Comparison of ENCODE assay signal across 9 cellular contexts in the genomic region with DNA sequence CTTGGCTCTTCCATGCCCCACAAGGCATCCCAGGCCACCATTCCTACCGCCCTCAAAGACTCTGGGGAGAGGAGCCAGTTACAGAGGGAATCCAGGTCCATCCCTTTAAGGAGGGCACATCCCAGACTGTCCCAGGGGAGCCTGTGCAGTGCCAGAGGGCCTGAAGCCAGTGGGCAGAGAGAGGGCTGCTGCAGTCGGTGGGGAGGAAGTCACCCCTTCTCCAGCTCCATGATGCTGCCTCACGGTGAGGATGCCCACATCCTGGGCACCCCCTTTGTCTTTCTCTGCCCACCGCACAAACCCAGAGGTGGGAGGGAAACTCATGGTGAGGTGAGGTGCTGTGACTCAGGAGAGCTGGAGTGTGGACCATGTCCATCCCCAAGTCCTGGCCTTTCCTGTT. TPM values are rescaled to one million over a fixed set of nuclear protein-coding genes. Genes with fewer than 3 reads are reported as not detected.
DNase-seq lines count a peak whose midpoint lies in the region; ATAC-seq, FAIRE-seq and TF ChIP-seq lines count a peak whose summit lies in the region.
"Had no signal": no experiment of that assay in that cellular context is flagged by ENCODE, and none has a peak within 500 bp of the region (broad histone marks: within the 10 kb centered on the region; RNA-seq: fewer than 3 reads in every experiment).

No MANE protein-coding gene starts in this region.

- no peaks in the 10 kb centered on the region for H3K9me3 ChIP-seq in K562 (replicated peaks; ENCODE audit: control insufficient read depth, insufficient read depth, low read depth, low read length)

- no peak for TF ChIP-seq EP300 in K562 (IDR thresholded peaks at IDR 0.05; ENCODE audit: low read length)

- no peak overlapping the region for H3K4me3 ChIP-seq in K562

- H3K9me3 Mint-ChIP-seq in progenitor cell of endocrine pancreas (ENCODE audit: low read depth) = no peaks in the 10 kb centered on the region
- no peaks in the 10 kb centered on the region for H3K9me3 Mint-ChIP-seq in WTC11

- in situ Hi-C loops in K562 (cut with MboI) = no loop called here

- no peak for FAIRE-seq in K562 (lab: Jason Lieb, UNC)

- CTCF ChIA-PET in K562 (lab: Yijun Ruan, JAX; ENCODE audit: low intra/inter-chr PET ratio) = no interaction called here
- CTCF ChIA-PET in WTC11 (lab: Charles Lee) = no interaction called here

- H3K36me3 ChIP-seq in K562 (ENCODE audit: control insufficient read depth, insufficient read depth, low read length) = no peaks in the 10 kb centered on the region

- no peak overlapping the region for H3K4me3 Mint-ChIP-seq in progenitor cell of endocrine pancreas (ENCODE audit: low read depth)
- no peak overlapping the region for H3K4me3 Mint-ChIP-seq in WTC11

- TF ChIP-seq POLR2A in K562 (conservative IDR thresholded peaks at IDR 0.05) = no peak

- DNase-seq in GM03348 (ENCODE audit: low spot score) (peak; percentile 31), K562 (ENCODE audit: extremely low read depth in 1 of 4, low spot score in 3 of 4) (no peak), progenitor cell of endocrine pancreas (ENCODE audit: low spot score, unreplicated experiment) (no peak), WTC11 (ENCODE audit: low spot score) (no peak), NOMO-1 treated with dmso at 0.1 percent for 144 hours (lab: John Stamatoyannopoulos, UW; ENCODE audit: unreplicated experiment) (no peak)
- DNase-seq in stimulated activated CD4-positive, alpha-beta T cell treated with anti-CD3 and anti-CD28 coated beads, Interleukin-12 subunit alpha, Interleukin-12 subunit beta, amount 100 ng/mL, for 4 hours = no peak
- DNase-seq: NCI-H1436 treated with DMSO at 0.1 percent for 48 hours, T-helper 1 cell had no signal

- H3K4me2 ChIP-seq in K562 (ENCODE audit: insufficient read depth, low read length) = no peak overlapping the region

- 0 out of 2 replicates have a peak, but pooled peaks cover 3% of the 10 kb centered on the region for H4K20me1 ChIP-seq in K562 (replicated peaks; ENCODE audit: control insufficient read depth, insufficient read depth, low read length)

- 7% methylated on average over 4 of the region's 4 CpGs for WGBS in K562 (ENCODE audit: insufficient coverage, low coverage, missing lambda C conversion rate)

- H3K79me2 ChIP-seq in K562 (ENCODE audit: control insufficient read depth, insufficient read depth, low read length) = no peaks in the 10 kb centered on the region

- H3K9ac ChIP-seq in K562 (ENCODE audit: insufficient read depth in 1 of 2, low read depth in 2 of 2, low read length in 2 of 2) = no peak overlapping the region; a peak in 1 of 4 replicates

- peak; percentile 18 for ATAC-seq in HG02759 (IDR thresholded peaks at IDR 0.05; ENCODE audit: unreplicated experiment)
- peak; percentile 13 for ATAC-seq in K562
- ATAC-seq in WTC11 = no peak

- H3K4me1 Mint-ChIP-seq in progenitor cell of endocrine pancreas (ENCODE audit: low read depth) (peaks cover 11% of the 10 kb centered on the region), WTC11 (peaks cover 8% of the 10 kb centered on the region)

- peaks cover 14 to 52% of the 10 kb centered on the region in 2 experiments; a peak in 4 of 5 replicates for H3K27me3 ChIP-seq in K562 (ENCODE audit: control insufficient read depth in 2 of 2, insufficient read depth in 2 of 2, low read length in 2 of 2)

- no peak overlapping the region for H3K27ac ChIP-seq in K562 (ENCODE audit: extremely low read depth, low read depth, low read length)

- no peak overlapping the region for H2AFZ ChIP-seq in K562 (ENCODE audit: low read depth, low read length)

- peak overlapping the region; percentile 13 for H3K27ac Mint-ChIP-seq in progenitor cell of endocrine pancreas
- no peak overlapping the region for H3K27ac Mint-ChIP-seq in WTC11

- TF ChIP-seq RAD21 in K562 (CRISPR knock-in tag; conservative IDR thresholded peaks at IDR 0.05 in 1 of 2, IDR thresholded peaks at IDR 0.05 in 1 of 2) = no peak

- BruUV-seq in K562 (replicated peaks; lab: Mats Ljungman, UMichigan) = no TSS peak

- intact Hi-C loops in K562 (cut with micrococcal nuclease) = no loop called here

- H3K9me1 ChIP-seq in K562 (ENCODE audit: control insufficient read depth, insufficient read depth, low read length) = peaks cover 3% of the 10 kb centered on the region

- POLR2A ChIA-PET in K562 (lab: Yijun Ruan, JAX) = interaction anchor here (0.6 to 0.7 kb wide), 2 partner anchors 15 to 35 kb away, joined by 3 read pairs; no protein-coding TSS in a partner anchor
- POLR2A ChIA-PET in WTC11 (lab: Charles Lee) = interaction anchor here (0.8 kb wide), 1 partner anchor 82 kb away, joined by 4 read pairs; no protein-coding TSS in a partner anchor

- H3K36me3 Mint-ChIP-seq in progenitor cell of endocrine pancreas (ENCODE audit: insufficient read depth) (no peaks in the 10 kb centered on the region), WTC11 (no peaks in the 10 kb centered on the region)

- peaks cover 13 to 22% of the 10 kb centered on the region in 2 experiments for H3K4me1 ChIP-seq in K562 (replicated peaks in 1 of 2; ENCODE audit: control insufficient read depth in 2 of 2, insufficient read depth in 2 of 2, low read length in 2 of 2)

- H3K27me3 Mint-ChIP-seq in progenitor cell of endocrine pancreas = peaks cover 36% of the 10 kb centered on the region
- peaks cover 2% of the 10 kb centered on the region; the same call in 1 of the 2 replicates for H3K27me3 Mint-ChIP-seq in WTC11 (ENCODE audit: low read depth)

- TF ChIP-seq CTCF in K562 (IDR thresholded peaks at IDR 0.05 in 2 of 3, conservative IDR thresholded peaks at IDR 0.05 in 1 of 3; ENCODE audit: insufficient read depth in 2 of 3, low read depth in 1 of 3, low read length in 3 of 3) = no peak
- no peak for TF ChIP-seq CTCF in progenitor cell of endocrine pancreas (IDR thresholded peaks at IDR 0.05; ENCODE audit: unreplicated experiment)
- TF ChIP-seq CTCF in WTC11 (IDR thresholded peaks at IDR 0.05) = no peak

TF ChIP-seq in K562, 482 proteins besides CTCF, POLR2A, EP300 and RAD21 (continues in another document):
- TF ChIP-seq, protein P1, sequence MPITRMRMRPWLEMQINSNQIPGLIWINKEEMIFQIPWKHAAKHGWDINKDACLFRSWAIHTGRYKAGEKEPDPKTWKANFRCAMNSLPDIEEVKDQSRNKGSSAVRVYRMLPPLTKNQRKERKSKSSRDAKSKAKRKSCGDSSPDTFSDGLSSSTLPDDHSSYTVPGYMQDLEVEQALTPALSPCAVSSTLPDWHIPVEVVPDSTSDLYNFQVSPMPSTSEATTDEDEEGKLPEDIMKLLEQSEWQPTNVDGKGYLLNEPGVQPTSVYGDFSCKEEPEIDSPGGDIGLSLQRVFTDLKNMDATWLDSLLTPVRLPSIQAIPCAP (CRISPR knock-in tag; IDR thresholded peaks at IDR 0.05; ENCODE audit: borderline replicate concordance) = no peak
- no peak for TF ChIP-seq NCOR1 (IDR thresholded peaks at IDR 0.05)
- TF ChIP-seq IRF2 (CRISPR knock-in tag; IDR thresholded peaks at IDR 0.05) = no peak
- TF ChIP-seq ZNF143 (CRISPR knock-in tag; IDR thresholded peaks at IDR 0.05) = no peak
- no peak for TF ChIP-seq SMARCA5 (IDR thresholded peaks at IDR 0.05)
- no peak for TF ChIP-seq OTX1 (CRISPR knock-in tag; IDR thresholded peaks at IDR 0.05)
- no peak for TF ChIP-seq ZBTB17 (CRISPR knock-in tag; IDR thresholded peaks at IDR 0.05)
- no peak for TF ChIP-seq NONO (IDR thresholded peaks at IDR 0.05; ENCODE audit: low read depth in 2 of 2, low read length in 1 of 2)
- no peak for TF ChIP-seq MAZ (CRISPR knock-in tag; conservative IDR thresholded peaks at IDR 0.05 in 1 of 2, IDR thresholded peaks at IDR 0.05 in 1 of 2)

TF ChIP-seq in WTC11, 78 proteins besides CTCF, POLR2A, EP300 and RAD21 (continues in another document):
- no peak for TF ChIP-seq SMAD4 (CRISPR knock-in tag; IDR thresholded peaks at IDR 0.05)
- no peak for TF ChIP-seq NFYB (CRISPR knock-in tag; conservative IDR thresholded peaks at IDR 0.05; ENCODE audit: low read depth)
- TF ChIP-seq, protein P2, sequence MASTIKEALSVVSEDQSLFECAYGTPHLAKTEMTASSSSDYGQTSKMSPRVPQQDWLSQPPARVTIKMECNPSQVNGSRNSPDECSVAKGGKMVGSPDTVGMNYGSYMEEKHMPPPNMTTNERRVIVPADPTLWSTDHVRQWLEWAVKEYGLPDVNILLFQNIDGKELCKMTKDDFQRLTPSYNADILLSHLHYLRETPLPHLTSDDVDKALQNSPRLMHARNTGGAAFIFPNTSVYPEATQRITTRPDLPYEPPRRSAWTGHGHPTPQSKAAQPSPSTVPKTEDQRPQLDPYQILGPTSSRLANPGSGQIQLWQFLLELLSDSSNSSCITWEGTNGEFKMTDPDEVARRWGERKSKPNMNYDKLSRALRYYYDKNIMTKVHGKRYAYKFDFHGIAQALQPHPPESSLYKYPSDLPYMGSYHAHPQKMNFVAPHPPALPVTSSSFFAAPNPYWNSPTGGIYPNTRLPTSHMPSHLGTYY (CRISPR knock-in tag; IDR thresholded peaks at IDR 0.05) = no peak
- no peak for TF ChIP-seq SMAD3 (CRISPR knock-in tag; IDR thresholded peaks at IDR 0.05; ENCODE audit: borderline replicate concordance)
- no peak for TF ChIP-seq ZNF416 (CRISPR knock-in tag; IDR thresholded peaks at IDR 0.05)
- TF ChIP-seq ZNF263 (CRISPR knock-in tag; IDR thresholded peaks at IDR 0.05; ENCODE audit: low read depth) = no peak
- no peak for TF ChIP-seq ETV6 (CRISPR knock-in tag; IDR thresholded peaks at IDR 0.05)

RNA-seq across cellular contexts. Expression of a gene that starts 26.3 kb away (rescaled TPM):
- 1.3 and 1.7 TPM in 2 replicates for total RNA-seq in K562 (2011; cell fraction: chromatin; rRNA removed; ENCODE audit: low replicate concordance)
- total RNA-seq in K562 (2011; cell fraction: nucleolus; rRNA removed) = 1.5 and 1.6 TPM in 2 replicates
- total RNA-seq in K562 (2011; cell fraction: nucleoplasm; rRNA removed) = 1.5 and 1.7 TPM in 2 replicates
- total RNA-seq in K562 (2014; rRNA removed) (0.45 and 0.53 TPM in 2 replicates), K562 (2014; rRNA removed; fragmentation: Illumina TruSeq; extraction: Trizol) (0.38 and 0.40 TPM in 2 replicates), K562 (2015; rRNA removed; fragmentation: Illumina TruSeq; extraction: Trizol) (1.5 TPM in 2 replicates), K562 (2021) (1.3 and 1.7 TPM in 2 replicates), progenitor cell of endocrine pancreas (2.1 and 3.3 TPM in 2 replicates), WTC11 (2021) (5.4 to 9.2 TPM (median 5.9 TPM) in 3 replicates)
- polyA plus RNA-seq in K562 (2011; rRNA removed) (0.08 and 0.17 TPM in 2 replicates), K562 (2014; fragmentation: Illumina TruSeq; extraction: Trizol) (0.43 and 0.54 TPM in 2 replicates), K562 (2014; fragmentation: Nextera tagmentation; extraction: Ambion mirVana) (under 1 TPM; 0.10 to 0.17 TPM), K562 (2014; rRNA removed) (0.16 and 0.33 TPM in 2 replicates)
- 0.15 and 0.21 TPM in 2 replicates for polyA plus RNA-seq in K562 (2011; cell fraction: cytosol; rRNA removed)
- 0.24 and 0.44 TPM in 2 replicates for polyA plus RNA-seq in K562 (2011; cell fraction: nucleus; rRNA removed)
- 1.5 and 3.9 TPM in 2 replicates for polyA plus RNA-seq in K562 (2012)
- 0.36 and 0.67 TPM in 2 replicates for polyA minus RNA-seq in K562 (2011; rRNA and poly(A)+ RNA removed)
- polyA minus RNA-seq in K562 (2011; cell fraction: cytosol; rRNA and poly(A)+ RNA removed) = 0.36 and 1.2 TPM in 2 replicates
- 0.78 and 0.81 TPM in 2 replicates for polyA minus RNA-seq in K562 (2011; cell fraction: nucleus; rRNA and poly(A)+ RNA removed)
